5 cellular contexts compared by ENCODE assay signal in genomic region chr15:43666177-43666576, GRCh38. TPM values are rescaled to one million over a fixed set of nuclear protein-coding genes. Genes with fewer than 3 reads are reported as not detected.
"Had no signal": no experiment of that assay in that cellular context is flagged by ENCODE, and none has a peak within 500 bp of the region (broad histone marks: within the 10 kb centered on the region; RNA-seq: fewer than 3 reads in every experiment).

No MANE protein-coding gene starts in this region.

RNA-seq across cellular contexts. Expression of gene CKMT1A, which starts 27.5 kb away (rescaled TPM):
- total RNA-seq: subcutaneous adipose tissue, thoracic aorta, tibial nerve, uterus had no signal

RNA-seq across cellular contexts. Expression of gene STRC, which starts 47.6 kb away (rescaled TPM):
- total RNA-seq: upper lobe of right lung had no signal
